In genomic region chr6:135657207-135657606, GRCh38 we compare ENCODE assay signal across 22 cellular contexts.
A peak's percentile ranks its signal among the peaks of the same experiment; 100 is the strongest.
DNase-seq lines count a peak whose midpoint lies in the region; ATAC-seq and TF ChIP-seq lines count a peak whose summit lies in the region.
"Had no signal": no experiment of that assay in that cellular context is flagged by ENCODE, and none has a peak within 500 bp of the region (broad histone marks: within the 10 kb centered on the region; RNA-seq: fewer than 3 reads in every experiment).

No MANE protein-coding gene starts in this region.

- H3K18ac ChIP-seq in IMR-90 (ENCODE audit: low read depth, low read length) = no peak overlapping the region

- H3K4me2 ChIP-seq in IMR-90 (ENCODE audit: low read depth, low read length) = no peak overlapping the region

- no peaks in the 10 kb centered on the region for H3K27me3 Mint-ChIP-seq in activated T-helper 2 cell treated with anti-CD3 and anti-CD28 coated beads, Interferon-gamma antibody, Interleukin-2, Interleukin-4, amounts not matched to agents 10 μg/mL and 5 μg/mL and 100 μg/mL, durations not matched to agents 14 hours and 24 hours and 36 hours (ENCODE audit: low read depth)
- H3K27me3 Mint-ChIP-seq: activated naive CD4-positive, alpha-beta T cell treated with anti-CD3 and anti-CD28 coated beads, Interleukin-2, amount 50 U/mL, for 24 hours had no signal

- no peaks in the 10 kb centered on the region for H3K9me1 ChIP-seq in IMR-90 (ENCODE audit: insufficient read depth, low read length)

- no peak for TF ChIP-seq RAD21 in IMR-90 (IDR thresholded peaks at IDR 0.05; ENCODE audit: low read length)

- peaks cover 76% of the 10 kb centered on the region for H3K9me3 Mint-ChIP-seq in activated T-helper 2 cell treated with anti-CD3 and anti-CD28 coated beads, Interferon-gamma antibody, Interleukin-2, Interleukin-4, amounts not matched to agents 10 μg/mL and 5 μg/mL and 100 μg/mL, durations not matched to agents 14 hours and 24 hours and 36 hours
- H3K9me3 Mint-ChIP-seq: natural killer cell had no signal

- no peak overlapping the region for H3K56ac ChIP-seq in IMR-90 (ENCODE audit: extremely low read depth, insufficient read depth, low read length)

- no peak overlapping the region for H3K14ac ChIP-seq in IMR-90 (replicated peaks; ENCODE audit: low read depth, low read length)

- dilution Hi-C loops in IMR-90 (cut with HindIII; ENCODE audit: low sequenced_read_pairs, unreplicated experiment) = no loop called here

- H2AK9ac ChIP-seq in IMR-90 (replicated peaks; ENCODE audit: low read depth, low read length, poor library complexity) = no peak overlapping the region

- intact Hi-C loops in IMR-90 (cut with micrococcal nuclease) = no loop called here
- intact Hi-C loops in activated T-helper 2 cell treated with anti-CD3 and anti-CD28 coated beads, Interferon-gamma antibody, Interleukin-2, Interleukin-4, amounts not matched to agents 10 μg/mL and 5 μg/mL and 100 μg/mL, durations not matched to agents 14 hours and 24 hours and 36 hours (cut with micrococcal nuclease) = no loop called here

- no peaks in the 10 kb centered on the region for H3K4me1 ChIP-seq in IMR-90 (ENCODE audit: control insufficient read depth, insufficient read depth, low read length)
- H3K4me1 ChIP-seq in BE2C = no peaks in the 10 kb centered on the region

- H3K4ac ChIP-seq in IMR-90 (ENCODE audit: low read depth, low read length) = no peak overlapping the region

- no peak overlapping the region for H2AFZ ChIP-seq in IMR-90 (replicated peaks; ENCODE audit: low read length, poor library complexity)

- H3K4me3 ChIP-seq in IMR-90 (ENCODE audit: insufficient read depth, low read depth, low read length) (no peak overlapping the region), BE2C (ENCODE audit: low read depth, low read length) (no peak overlapping the region)
- H3K4me3 ChIP-seq: thoracic aorta had no signal

- H3K9ac ChIP-seq in IMR-90 (ENCODE audit: low read depth, low read length) = no peak overlapping the region

- H3K9me3 ChIP-seq in IMR-90 (ENCODE audit: control insufficient read depth, insufficient read depth, low read length) (no peaks in the 10 kb centered on the region), BE2C (no peaks in the 10 kb centered on the region)
- H3K9me3 ChIP-seq: thoracic aorta had no signal

- in situ Hi-C loops in IMR-90 (cut with MboI; ENCODE audit: low sequenced_read_pairs) = no loop called here

- H2BK120ac ChIP-seq in IMR-90 (ENCODE audit: low read depth, low read length) = no peak overlapping the region

- no peak overlapping the region for H2BK5ac ChIP-seq in IMR-90 (ENCODE audit: low read depth, low read length, poor library complexity, severe bottlenecking)

- no peak for TF ChIP-seq POLR2A in IMR-90 (IDR thresholded peaks at IDR 0.05; ENCODE audit: low read depth, low read length)

- ATAC-seq in IMR-90 (ENCODE audit: low read depth) = no peak
- ATAC-seq: natural killer cell, WTC11 had no signal

- 100% methylated on average over 1 of the region's 2 CpGs; no CpG with 5 or more reads in 1 of the 2 experiments for WGBS in IMR-90 (ENCODE audit: extremely low coverage in 2 of 2, insufficient read length in 1 of 2), 2 experiments

- CTCF ChIA-PET in IMR-90 (lab: Yijun Ruan, JAX) = no interaction called here

- H3K27ac ChIP-seq in IMR-90 (ENCODE audit: insufficient read depth, low read length) = no peak overlapping the region
- H3K27ac ChIP-seq: C4-2B, thoracic aorta had no signal

- H4K91ac ChIP-seq in IMR-90 (ENCODE audit: insufficient read depth, low read depth, low read length) = no peak overlapping the region

- BruUV-seq in IMR-90 (replicated peaks; lab: Mats Ljungman, UMichigan) = no TSS peak

- no peaks in the 10 kb centered on the region for H3K36me3 ChIP-seq in IMR-90 (ENCODE audit: control insufficient read depth, insufficient read depth, low read length)
- no peaks in the 10 kb centered on the region for H3K36me3 ChIP-seq in BE2C
- H3K36me3 ChIP-seq: thoracic aorta had no signal

- H2BK20ac ChIP-seq in IMR-90 (ENCODE audit: low read depth, low read length) = 0 out of 2 replicates have a peak overlapping the region, but pooled peaks have one; percentile 11

- TF ChIP-seq CTCF in IMR-90 (conservative IDR thresholded peaks at IDR 0.05; ENCODE audit: low read depth, low read length) = no peak
- no peak for TF ChIP-seq CTCF in BE2C (IDR thresholded peaks at IDR 0.05; ENCODE audit: low read depth, low read length)

- H3K4me1 Mint-ChIP-seq in activated T-helper 2 cell treated with anti-CD3 and anti-CD28 coated beads, Interferon-gamma antibody, Interleukin-2, Interleukin-4, amounts not matched to agents 10 μg/mL and 5 μg/mL and 100 μg/mL, durations not matched to agents 14 hours and 24 hours and 36 hours (ENCODE audit: low read depth) = peaks cover 28% of the 10 kb centered on the region

- DNase-seq in IMR-90 (no peak), NCI-H1436 (lab: John Stamatoyannopoulos, UW) (peak; percentile 75), NCI-H2196 treated with DMSO at 0.1 percent for 48 hours (lab: John Stamatoyannopoulos, UW; ENCODE audit: unreplicated experiment) (peak; percentile 16), BE2C (no peak), Kasumi-1 (lab: John Stamatoyannopoulos, UW) (no peak), GM03348 (ENCODE audit: low spot score) (no peak)
- no peak for DNase-seq in activated T-helper 2 cell treated with anti-CD3 and anti-CD28 coated beads, Interferon-gamma antibody, Interleukin-2, Interleukin-4, amounts not matched to agents 10 μg/mL and 5 μg/mL and 100 μg/mL, durations not matched to agents 14 hours and 24 hours and 36 hours (ENCODE audit: low spot score)
- DNase-seq in activated naive CD4-positive, alpha-beta T cell treated with Interleukin-2 at 50 U/mL for 16 hours = no peak
- DNase-seq: activated CD4-positive, alpha-beta T cell treated with anti-CD3 and anti-CD28 coated beads, Interleukin-2, amount 50 U/mL, for 48 hours; activated CD8-positive, alpha-beta memory T cell treated with anti-CD3 and anti-CD28 coated beads, Interleukin-2, amount 50 U/mL, for 4 hours; amygdala; natural killer cell; NCI-H1048; NCI-H446 treated with DMSO at 0.1 percent for 48 hours; SW 1271; T-helper 9 cell had no signal

- H3K79me1 ChIP-seq in IMR-90 (ENCODE audit: low read depth in 1 of 2, low read length in 2 of 2) = no peaks in the 10 kb centered on the region

- H4K5ac ChIP-seq in IMR-90 (ENCODE audit: low read depth, low read length) = no peak overlapping the region

- no peak overlapping the region for H3K23ac ChIP-seq in IMR-90 (ENCODE audit: low read depth, low read length)

- no peak overlapping the region for H2BK15ac ChIP-seq in IMR-90 (ENCODE audit: low read depth, low read length)

- POLR2A ChIA-PET in IMR-90 (lab: Charles Lee; ENCODE audit: unreplicated experiment) = no interaction called here

- no peaks in the 10 kb centered on the region for H4K20me1 ChIP-seq in IMR-90 (ENCODE audit: insufficient read depth, low read length)

- H3K36me3 Mint-ChIP-seq in activated T-helper 2 cell treated with anti-CD3 and anti-CD28 coated beads, Interferon-gamma antibody, Interleukin-2, Interleukin-4, amounts not matched to agents 10 μg/mL and 5 μg/mL and 100 μg/mL, durations not matched to agents 14 hours and 24 hours and 36 hours (ENCODE audit: low read depth) = peaks cover 81% of the 10 kb centered on the region

- H3K4me3 Mint-ChIP-seq in activated T-helper 2 cell treated with anti-CD3 and anti-CD28 coated beads, Interferon-gamma antibody, Interleukin-2, Interleukin-4, amounts not matched to agents 10 μg/mL and 5 μg/mL and 100 μg/mL, durations not matched to agents 14 hours and 24 hours and 36 hours (ENCODE audit: low read depth) = no peak overlapping the region
- H3K4me3 Mint-ChIP-seq: activated naive CD4-positive, alpha-beta T cell treated with anti-CD3 and anti-CD28 coated beads, Interleukin-2, amount 50 U/mL, for 24 hours; activated T-helper 1 cell treated with anti-CD3 and anti-CD28 coated beads, Interleukin-12 subunit alpha, Interleukin-12 subunit beta, Interleukin-2, Interleukin-4 antibody, amounts not matched to agents 30 ng/mL and 10 ng/mL and 1 ng/mL, durations not matched to agents 14 hours and 24 hours and 36 hours; natural killer cell; stimulated activated naive CD8-positive, alpha-beta T cell treated with anti-CD3 and anti-CD28 coated beads, Interleukin-15, Interleukin-2, amounts not matched to agents 100 ng/mL and 50 ng/mL, for 24 hours; WTC11 had no signal

- H3K27me3 ChIP-seq in IMR-90 (ENCODE audit: control insufficient read depth, insufficient read depth, low read length) = no peaks in the 10 kb centered on the region
- no peaks in the 10 kb centered on the region for H3K27me3 ChIP-seq in BE2C

- H3K27ac Mint-ChIP-seq in activated T-helper 2 cell treated with anti-CD3 and anti-CD28 coated beads, Interferon-gamma antibody, Interleukin-2, Interleukin-4, amounts not matched to agents 10 μg/mL and 5 μg/mL and 100 μg/mL, durations not matched to agents 14 hours and 24 hours and 36 hours = peak overlapping the region; percentile 19
- H3K27ac Mint-ChIP-seq: activated naive CD4-positive, alpha-beta T cell treated with anti-CD3 and anti-CD28 coated beads, Interleukin-2, amount 50 U/mL, for 24 hours; activated T-helper 1 cell treated with anti-CD3 and anti-CD28 coated beads, Interleukin-12 subunit alpha, Interleukin-12 subunit beta, Interleukin-2, Interleukin-4 antibody, amounts not matched to agents 30 ng/mL and 10 ng/mL and 1 ng/mL, durations not matched to agents 14 hours and 24 hours and 36 hours; natural killer cell; stimulated activated naive CD8-positive, alpha-beta T cell treated with anti-CD3 and anti-CD28 coated beads, Interleukin-15, Interleukin-2, amounts not matched to agents 100 ng/mL and 50 ng/mL, for 24 hours; WTC11 had no signal

- H4K8ac ChIP-seq in IMR-90 (ENCODE audit: low read depth in 2 of 2, low read length in 2 of 2) = no peak overlapping the region

- no peak overlapping the region for H2AK5ac ChIP-seq in IMR-90 (ENCODE audit: low read depth, low read length)

TF ChIP-seq in IMR-90, 13 proteins besides CTCF, POLR2A, EP300 and RAD21 (continues in another document):
- no peak for TF ChIP-seq BHLHE40 (IDR thresholded peaks at IDR 0.05; ENCODE audit: low read depth, low read length)
- no peak for TF ChIP-seq ELK1 (IDR thresholded peaks at IDR 0.05; ENCODE audit: borderline replicate concordance, low read depth, low read length)
- TF ChIP-seq CHD1 (IDR thresholded peaks at IDR 0.05; ENCODE audit: low read depth, low read length) = no peak
- no peak for TF ChIP-seq NFE2L2 (IDR thresholded peaks at IDR 0.05; ENCODE audit: low read depth, low read length)
- no peak for TF ChIP-seq RCOR1 (IDR thresholded peaks at IDR 0.05; ENCODE audit: insufficient replicate concordance, low read length)
- TF ChIP-seq CEBPB (IDR thresholded peaks at IDR 0.05; ENCODE audit: low read depth, low read length) = no peak

Comparison
In these comparisons a context has a peak if more than half of its experiments do, and no peak if none do; other contexts are left out.
1. DNase-seq: peak in NCI-H1436 (single experiment) and NCI-H2196 treated with DMSO at 0.1 percent for 48 hours (single experiment); none in IMR-90 (single experiment), activated T-helper 2 cell treated with anti-CD3 and anti-CD28 coated beads, Interferon-gamma antibody, Interleukin-2, Interleukin-4, amounts not matched to agents 10 μg/mL and 5 μg/mL and 100 μg/mL, durations not matched to agents 14 hours and 24 hours and 36 hours (single experiment), BE2C (single experiment), activated naive CD4-positive, alpha-beta T cell treated with Interleukin-2 at 50 U/mL for 16 hours (single experiment), Kasumi-1 (0 of 2) and GM03348 (single experiment).